ENCODE assay signal across 8 cellular contexts in the genomic region with DNA sequence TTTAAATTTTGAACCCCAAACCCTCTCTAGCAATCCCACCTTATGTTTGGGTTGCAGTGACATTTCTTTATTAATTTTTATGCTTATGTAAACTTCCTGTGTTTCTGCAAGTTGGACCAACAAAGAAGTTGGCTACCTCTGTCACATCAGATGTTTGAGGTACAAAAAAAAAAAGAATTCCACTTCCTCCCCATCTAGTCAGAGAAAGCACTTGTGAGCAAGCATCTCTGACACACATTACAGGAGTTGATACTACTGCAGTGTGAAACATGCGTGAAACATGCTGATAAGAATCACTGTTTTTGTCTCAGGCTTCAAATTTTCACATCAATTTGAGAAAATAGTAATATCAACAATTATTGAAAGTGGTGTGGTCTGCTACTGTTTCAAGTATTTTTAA. TPM values are rescaled to one million over a fixed set of nuclear protein-coding genes. Genes with fewer than 3 reads are reported as not detected.
A peak's percentile ranks its signal among the peaks of the same experiment; 100 is the strongest.
DNase-seq lines count a peak whose midpoint lies in the region; ATAC-seq and TF ChIP-seq lines count a peak whose summit lies in the region.

No MANE protein-coding gene starts in this region.

- CTCF ChIA-PET in SK-N-SH (lab: Yijun Ruan, JAX), result interaction anchor here (1.3 to 2.1 kb wide), 4 partner anchors 10 to 562 kb away, joined by 4 to 8 read pairs (median 6); partner anchors contain the start of gene C3orf49

- peaks cover 4 to 10% of the 10 kb centered on the region in 2 experiments for H3K36me3 ChIP-seq in SK-N-SH (replicated peaks in 1 of 2; ENCODE audit: control insufficient read depth in 1 of 2, insufficient read depth in 2 of 2, low read length in 1 of 2)
- H3K36me3 ChIP-seq in smooth muscle cell (ENCODE audit: low read depth), result no peaks in the 10 kb centered on the region

- no peak for ATAC-seq in SK-N-SH treated with all-trans-retinoic acid at 6 μM for 48 hours
- no peak for ATAC-seq in HG02840 (IDR thresholded peaks at IDR 0.05; ENCODE audit: low FRiP score, unreplicated experiment)

- H3K27me3 ChIP-seq in SK-N-SH (ENCODE audit: insufficient read depth) (no peaks in the 10 kb centered on the region), smooth muscle cell (ENCODE audit: low read depth) (no peaks in the 10 kb centered on the region)

- POLR2A ChIA-PET in SK-N-SH (lab: Yijun Ruan, JAX), result no interaction called here

- WGBS in SK-N-SH (ENCODE audit: low lambda C conversion rate), result 74% methylated on average over 1 of the region's 1 CpG
- WGBS in smooth muscle cell (ENCODE audit: low lambda C conversion rate), result 58% methylated on average over 1 of the region's 1 CpG

- H3K9ac ChIP-seq in SK-N-SH (peak overlapping the region; percentile 81; the same call in 1 of the 2 replicates), smooth muscle cell (ENCODE audit: low read depth) (peak overlapping the region; percentile 98)

- in situ Hi-C loops in G401 (cut with HindIII; ENCODE audit: low sequenced_read_pairs), result no loop called here

- H2AFZ ChIP-seq in SK-N-SH (ENCODE audit: low read depth) (no peak overlapping the region), smooth muscle cell (ENCODE audit: low read depth) (peak overlapping the region; percentile 39)

- TF ChIP-seq RAD21 in SK-N-SH (IDR thresholded peaks at IDR 0.05; ENCODE audit: low read length), result no peak

- H3K4me1 ChIP-seq in SK-N-SH (ENCODE audit: control insufficient read depth in 1 of 2, insufficient read depth in 2 of 2, low read depth in 1 of 2, low read length in 1 of 2), result peaks cover 13 to 18% of the 10 kb centered on the region in 2 experiments
- peaks cover 16% of the 10 kb centered on the region for H3K4me1 ChIP-seq in smooth muscle cell (ENCODE audit: low read depth)

- H3K4me2 ChIP-seq in SK-N-SH, result peak overlapping the region; percentile 96
- H3K4me2 ChIP-seq in smooth muscle cell, result peak overlapping the region; percentile 93

- H4K20me1 ChIP-seq in SK-N-SH (ENCODE audit: insufficient read depth) (peaks cover 8% of the 10 kb centered on the region; the same call in 1 of the 2 replicates), smooth muscle cell (ENCODE audit: low read depth) (peaks cover 28% of the 10 kb centered on the region)

- no peaks in the 10 kb centered on the region for H3K9me2 ChIP-seq in SK-N-SH

- TF ChIP-seq EP300 in SK-N-SH (IDR thresholded peaks at IDR 0.05; ENCODE audit: borderline replicate concordance in 1 of 2, low read depth in 1 of 2, low read length in 1 of 2), result no peak

- H3K9me3 ChIP-seq in SK-N-SH (no peaks in the 10 kb centered on the region), smooth muscle cell (replicated peaks; ENCODE audit: low read depth) (no peaks in the 10 kb centered on the region)

- H3K4me3 ChIP-seq in SK-N-SH (ENCODE audit: low read depth in 2 of 2, low read length in 1 of 2) (peak overlapping the region in 1 of 2 experiments; percentile 68; a peak in 2 of 4 replicates), fibroblast of mammary gland (ENCODE audit: control insufficient read depth, low read depth, low read length) (peak overlapping the region; percentile 72), smooth muscle cell (peak overlapping the region; percentile 85)

- H3F3A ChIP-seq in SK-N-SH (replicated peaks; ENCODE audit: insufficient read depth), result peaks cover 14% of the 10 kb centered on the region
- H3F3A ChIP-seq in smooth muscle cell (ENCODE audit: low read depth), result peaks cover 5% of the 10 kb centered on the region

- H3K79me2 ChIP-seq in SK-N-SH (ENCODE audit: insufficient read depth) (peaks cover 51% of the 10 kb centered on the region), smooth muscle cell (ENCODE audit: low read depth) (peaks cover 2% of the 10 kb centered on the region)

- TF ChIP-seq CTCF in SK-N-SH (IDR thresholded peaks at IDR 0.05), result no peak
- no peak for TF ChIP-seq CTCF in fibroblast of mammary gland (conservative IDR thresholded peaks at IDR 0.05; ENCODE audit: control insufficient read depth, insufficient read depth, low read depth, low read length)
- TF ChIP-seq CTCF in smooth muscle cell (IDR thresholded peaks at IDR 0.05; ENCODE audit: borderline replicate concordance, insufficient read depth, poor library complexity, severe bottlenecking), result no peak

- DNase-seq in SK-N-SH, result no peak
- peak; percentile 24 for DNase-seq in RPMI8226
- peak; percentile 32 for DNase-seq in fibroblast of mammary gland (ENCODE audit: low read depth)
- DNase-seq in smooth muscle cell (lab: John Stamatoyannopoulos, UW; ENCODE audit: unreplicated experiment), result no peak
- no peak for DNase-seq in G401 (ENCODE audit: low spot score)
- DNase-seq in amygdala (lab: John Stamatoyannopoulos, UW), result no peak

- H3K27ac ChIP-seq in SK-N-SH (ENCODE audit: low read depth in 2 of 2, low read length in 1 of 2) (peak overlapping the region in 1 of 2 experiments; percentile 86; a peak in 2 of 4 replicates), smooth muscle cell (ENCODE audit: low read depth) (peak overlapping the region; percentile 93)

TF ChIP-seq in SK-N-SH, 30 proteins besides CTCF, POLR2A, EP300 and RAD21 (continues in another document):
- TF ChIP-seq USF2 (IDR thresholded peaks at IDR 0.05; ENCODE audit: borderline replicate concordance, low read depth, low read length), result no peak
- no peak; the same call in 1 of the 2 replicates for TF ChIP-seq GABPA (IDR thresholded peaks at IDR 0.05; ENCODE audit: low read depth)
- TF ChIP-seq RCOR1 (IDR thresholded peaks at IDR 0.05; ENCODE audit: low read length), result no peak
- no peak for TF ChIP-seq ELF1 (IDR thresholded peaks at IDR 0.05)

TF ChIP-seq in SK-N-SH treated with all-trans-retinoic acid at 6 μM for 48 hours, 23 proteins besides CTCF, POLR2A, EP300 and RAD21:
- TF ChIP-seq ZNF565 (CRISPR knock-in tag; conservative IDR thresholded peaks at IDR 0.05; ENCODE audit: low read depth) (no peak), ZFP30 (CRISPR knock-in tag; IDR thresholded peaks at IDR 0.05) (no peak), ZFP3 (CRISPR knock-in tag; IDR thresholded peaks at IDR 0.05) (no peak), CSDC2 (CRISPR knock-in tag; IDR thresholded peaks at IDR 0.05) (no peak), ZC3H10 (CRISPR knock-in tag; IDR thresholded peaks at IDR 0.05) (no peak), ZNF8 (CRISPR knock-in tag; IDR thresholded peaks at IDR 0.05) (no peak), ZNF70 (CRISPR knock-in tag; IDR thresholded peaks at IDR 0.05) (no peak), ARNTL (CRISPR knock-in tag; IDR thresholded peaks at IDR 0.05; ENCODE audit: borderline replicate concordance, low read depth) (no peak), RARB (CRISPR knock-in tag; IDR thresholded peaks at IDR 0.05) (no peak)
TF ChIP-seq in SK-N-SH treated with all-trans-retinoic acid at 6 μM for 48 hours: peak in this region for 0.

RNA-seq across cellular contexts. Expression of gene SCAANT1, which starts 1.3 kb away (rescaled TPM):
- polyA plus RNA-seq in SK-N-SH (2012; rRNA removed), result not detected in 2 replicates
- not detected in 2 replicates for polyA plus RNA-seq in SK-N-SH (2012; cell fraction: cytosol; rRNA removed)
- polyA plus RNA-seq in SK-N-SH (2012; cell fraction: nucleus; rRNA removed), result not detected in 2 replicates
- not detected in 2 replicates for total RNA-seq in smooth muscle cell
- not detected in 2 replicates for polyA plus RNA-seq in smooth muscle cell
- total RNA-seq in G401 (2014; rRNA removed; shearing (Covaris generic)), result not detected in 2 replicates

RNA-seq across cellular contexts. Expression of gene ATXN7, which starts 47.2 kb away (rescaled TPM):
- polyA plus RNA-seq in SK-N-SH (2012; rRNA removed), result 6.2 and 8.5 TPM in 2 replicates
- 2.7 and 3.2 TPM in 2 replicates for polyA plus RNA-seq in SK-N-SH (2012; cell fraction: cytosol; rRNA removed)
- polyA plus RNA-seq in SK-N-SH (2012; cell fraction: nucleus; rRNA removed), result 33.9 and 34.8 TPM in 2 replicates
- total RNA-seq in smooth muscle cell, result 14.1 and 16.8 TPM in 2 replicates
- polyA plus RNA-seq in smooth muscle cell, result 3.1 and 3.6 TPM in 2 replicates
- 5.0 and 5.8 TPM in 2 replicates for total RNA-seq in G401 (2014; rRNA removed; shearing (Covaris generic))

RNA-seq across cellular contexts. Expression of gene THOC7, which starts 47.3 kb away (rescaled TPM):
- polyA plus RNA-seq in SK-N-SH (2012; rRNA removed) (35.6 and 35.9 TPM in 2 replicates), smooth muscle cell (57.5 and 59.9 TPM in 2 replicates)
- 61.9 and 94.1 TPM in 2 replicates for polyA plus RNA-seq in SK-N-SH (2012; cell fraction: cytosol; rRNA removed)
- polyA plus RNA-seq in SK-N-SH (2012; cell fraction: nucleus; rRNA removed), result 7.9 and 12.4 TPM in 2 replicates
- 41.3 and 57.3 TPM in 2 replicates for total RNA-seq in smooth muscle cell
- total RNA-seq in G401 (2014; rRNA removed; shearing (Covaris generic)), result 76.3 and 127 TPM in 2 replicates

Comparison
In these comparisons a context has a peak if more than half of its experiments do, and no peak if none do; other contexts are left out.
1. DNase-seq: peak in RPMI8226 (single experiment) and fibroblast of mammary gland (single experiment); none in SK-N-SH (single experiment), smooth muscle cell (single experiment), G401 (single experiment) and amygdala (0 of 56).